ENCODE assay signal across 29 cellular contexts in the genomic region with DNA sequence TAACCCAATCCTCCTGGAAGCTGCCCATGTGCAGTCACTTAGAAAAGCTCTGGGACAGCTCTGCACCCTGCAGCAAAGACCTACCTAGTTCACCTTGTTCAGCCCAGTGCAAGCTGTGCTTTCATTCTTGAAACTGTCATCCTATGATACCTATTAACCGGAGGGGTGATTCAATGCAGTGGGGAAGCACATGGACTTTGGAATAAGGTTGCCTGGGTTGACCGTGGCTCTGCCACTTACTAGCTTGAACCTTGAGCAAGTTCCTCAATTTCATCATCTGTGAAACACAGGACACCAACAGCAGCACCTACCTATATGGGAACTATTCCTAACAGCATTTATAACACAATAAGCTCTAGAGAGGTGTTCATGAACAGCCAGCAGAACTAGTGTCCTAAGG.
"Had no signal": no experiment of that assay in that cellular context is flagged by ENCODE, and none has a peak within 500 bp of the region (broad histone marks: within the 10 kb centered on the region; RNA-seq: fewer than 3 reads in every experiment).

No MANE protein-coding gene starts in this region.

- DNase-seq: activated B cell treated with CpG ODN at 0.5 μM for 24 hours; activated CD4-positive, alpha-beta T cell treated with anti-CD3 and anti-CD28 coated beads for 36 hours; activated CD4-positive, alpha-beta T cell treated with anti-CD3 and anti-CD28 coated beads, Interleukin-2, amount 50 U/mL, for 48 hours; activated gamma-delta T cell; activated naive CD4-positive, alpha-beta T cell treated with anti-CD3 and anti-CD28 coated beads, Interleukin-2, amount 50 U/mL, for 16 hours; activated naive CD8-positive, alpha-beta T cell treated with anti-CD3 and anti-CD28 coated beads, Interleukin-2, amount 50 U/mL, for 24 hours; anterior cingulate cortex; central memory CD4-positive, alpha-beta T cell; colonic mucosa; dorsolateral prefrontal cortex; effector memory CD8-positive, alpha-beta T cell; glutamatergic neuron; hippocampal formation; kidney glomerular epithelial cell; left ventricle myocardium inferior; mammary epithelial cell; natural killer cell; stimulated activated CD4-positive, alpha-beta T cell treated with anti-CD3 and anti-CD28 coated beads, Interleukin-12 subunit alpha, Interleukin-12 subunit beta, amount 100 ng/mL, for 4 hours; stimulated activated CD4-positive, alpha-beta T cell treated with anti-CD3 and anti-CD28 coated beads, Interleukin-1b, Interleukin-23, amount 100 ng/mL, for 48 hours; stimulated activated naive CD8-positive, alpha-beta T cell treated with anti-CD3 and anti-CD28 coated beads, Interleukin-15, amount 100 ng/mL, for 72 hours; T1000; transverse colon had no signal

- H3K36me3 ChIP-seq: colonic mucosa, left ventricle myocardium inferior, prostate gland, right atrium auricular region, suprapubic skin, transverse colon had no signal

- H3K9me3 ChIP-seq: colonic mucosa, left ventricle myocardium inferior, prostate gland, right atrium auricular region, suprapubic skin, transverse colon had no signal

- H3K4me1 ChIP-seq: colonic mucosa, prostate gland had no signal

- H3K27ac ChIP-seq: colonic mucosa, dorsolateral prefrontal cortex, left ventricle myocardium inferior, prostate gland, right atrium auricular region, suprapubic skin, transverse colon had no signal

- ATAC-seq: activated CD4-positive, alpha-beta T cell treated with anti-CD3 and anti-CD28 coated beads for 36 hours; activated naive CD8-positive, alpha-beta T cell treated with anti-CD3 and anti-CD28 coated beads, Interleukin-2, amount 50 U/mL, for 24 hours; effector memory CD8-positive, alpha-beta T cell; esophagus mucosa; natural killer cell; stimulated activated naive CD8-positive, alpha-beta T cell treated with anti-CD3 and anti-CD28 coated beads, Interleukin-15, amount 100 ng/mL, for 72 hours had no signal

- H3K27me3 ChIP-seq: colonic mucosa, dorsolateral prefrontal cortex, right atrium auricular region, suprapubic skin, transverse colon had no signal

- H3K4me3 ChIP-seq: colonic mucosa, dorsolateral prefrontal cortex, left ventricle myocardium inferior, prostate gland, right atrium auricular region, suprapubic skin, transverse colon had no signal

- FAIRE-seq: endothelial cell of umbilical vein, frontal cortex, urothelium cell line had no signal
